Comparison of ENCODE assay signal across 1 cellular context in genomic region chr19:3593156-3593555, GRCh38.
TF ChIP-seq lines count a peak whose summit lies in the region.

No MANE protein-coding gene starts in this region.

TF ChIP-seq in HepG2, 621 proteins besides CTCF, POLR2A, EP300 and RAD21:
- TF ChIP-seq E2F1 (CRISPR knock-in tag; IDR thresholded peaks at IDR 0.05) (no peak), ZNF180 (CRISPR knock-in tag; IDR thresholded peaks at IDR 0.05; ENCODE audit: borderline replicate concordance, low read depth) (no peak), HMGA1 (CRISPR knock-in tag; conservative IDR thresholded peaks at IDR 0.05) (no peak), TCF7 (IDR thresholded peaks at IDR 0.05; ENCODE audit: low read depth) (no peak), ZNF781 (CRISPR knock-in tag; IDR thresholded peaks at IDR 0.05; ENCODE audit: borderline replicate concordance, not compliant biosample characterization) (no peak), ZNF576 (CRISPR knock-in tag; IDR thresholded peaks at IDR 0.05) (no peak), KIAA2018 (CRISPR knock-in tag; IDR thresholded peaks at IDR 0.05; ENCODE audit: borderline replicate concordance) (no peak), SNRNP70 (IDR thresholded peaks at IDR 0.05; ENCODE audit: low read depth, low read length) (no peak), MLLT10 (CRISPR knock-in tag; IDR thresholded peaks at IDR 0.05) (no peak), MXI1 (IDR thresholded peaks at IDR 0.05; ENCODE audit: borderline replicate concordance, low read depth, low read length) (no peak), NFIB (CRISPR knock-in tag; IDR thresholded peaks at IDR 0.05; ENCODE audit: borderline replicate concordance) (no peak), ZBTB42 (CRISPR knock-in tag; IDR thresholded peaks at IDR 0.05) (no peak), ZMYM2 (CRISPR knock-in tag; IDR thresholded peaks at IDR 0.05) (no peak), MXD4 (CRISPR knock-in tag; IDR thresholded peaks at IDR 0.05) (no peak), TBX3 (IDR thresholded peaks at IDR 0.05; ENCODE audit: borderline replicate concordance) (no peak), ZBTB40 (IDR thresholded peaks at IDR 0.05) (no peak), ZBTB40 (CRISPR knock-in tag; IDR thresholded peaks at IDR 0.05) (no peak)
